Comparison of ENCODE assay signal across 8 cellular contexts in genomic region chr12:131860472-131861260, GRCh38. TPM values are rescaled to one million over a fixed set of nuclear protein-coding genes. Genes with fewer than 3 reads are reported as not detected.
DNase-seq lines count a peak whose midpoint lies in the region; ATAC-seq lines count a peak whose summit lies in the region.

No MANE protein-coding gene starts in this region.

- peak overlapping the region; percentile 5 for H2AK5ac ChIP-seq in mesendoderm (ENCODE audit: low read length)

- peak overlapping the region; percentile 44 for H2BK5ac ChIP-seq in mesendoderm (ENCODE audit: low read length)

- DNase-seq in activated effector memory CD4-positive, alpha-beta T cell treated with Interleukin-2 at 50 U/mL for 16 hours = peak; percentile 16
- DNase-seq in activated effector memory CD4-positive, alpha-beta T cell treated with anti-CD3 and anti-CD28 coated beads, Interleukin-2, amount 50 U/mL, for 16 hours = no peak
- DNase-seq in NOMO-1 treated with DMSO at 0.1 percent for 48 hours (lab: John Stamatoyannopoulos, UW; ENCODE audit: unreplicated experiment) (peak; percentile 74), ecto neural progenitor cell (ENCODE audit: low spot score) (peak; percentile 73), mesendoderm (peak; percentile 78), NCI-H187 treated with DMSO at 0.1 percent for 48 hours (lab: John Stamatoyannopoulos, UW) (no peak), D341Med (ENCODE audit: low spot score) (no peak)

- H3K4me1 ChIP-seq in mesendoderm (ENCODE audit: control insufficient read depth, low read depth, low read length) = peaks cover 4% of the 10 kb centered on the region

- no peaks in the 10 kb centered on the region for H3K79me1 ChIP-seq in mesendoderm (ENCODE audit: low read length)

- no peak overlapping the region for H2BK15ac ChIP-seq in mesendoderm (replicated peaks; ENCODE audit: low read depth)

- H3K36me3 ChIP-seq in mesendoderm (ENCODE audit: control insufficient read depth, insufficient read depth, low read length) = no peaks in the 10 kb centered on the region

- H3K9ac ChIP-seq in mesendoderm (ENCODE audit: low read length) = peak overlapping the region; percentile 50

- peak overlapping the region; percentile 8 for H3K4ac ChIP-seq in mesendoderm (ENCODE audit: low read depth, low read length)

- no peak overlapping the region for H3K23ac ChIP-seq in mesendoderm (ENCODE audit: low read length)

- no peak overlapping the region for H4K5ac ChIP-seq in mesendoderm (ENCODE audit: low read length)

- WGBS in mesendoderm (ENCODE audit: extremely low coverage, insufficient coverage, low lambda C conversion rate) = no CpG with 5 or more reads among the region's 22 CpGs

- no peak overlapping the region for H3K4me3 ChIP-seq in mesendoderm (ENCODE audit: low read length)

- H3K27me3 ChIP-seq in mesendoderm (ENCODE audit: insufficient read depth, low read length, poor library complexity) = no peaks in the 10 kb centered on the region

- ATAC-seq in HG03139 (IDR thresholded peaks at IDR 0.05; ENCODE audit: unreplicated experiment) = no peak

- H2BK120ac ChIP-seq in mesendoderm (ENCODE audit: low read depth, low read length) = no peak overlapping the region

- peak overlapping the region; percentile 77 for H3K18ac ChIP-seq in mesendoderm (ENCODE audit: low read length)

- H3K4me2 ChIP-seq in mesendoderm (ENCODE audit: low read length) = no peak overlapping the region

- H3K27ac ChIP-seq in mesendoderm (ENCODE audit: low read depth, low read length) = peak overlapping the region; percentile 74

- H3K79me2 ChIP-seq in mesendoderm (ENCODE audit: control insufficient read depth, insufficient read depth, low read length) = no peaks in the 10 kb centered on the region

- no peak overlapping the region for H4K8ac ChIP-seq in mesendoderm (ENCODE audit: low read depth, low read length)

- H3K56ac ChIP-seq in mesendoderm (ENCODE audit: low read length) = peak overlapping the region; percentile 82

RNA-seq across cellular contexts. Expression of gene MMP17, which starts 32.5 kb away (rescaled TPM):
- 5.5 TPM for polyA plus RNA-seq in mesendoderm (2013, experiment 1 of 2)
- 5.9 TPM for polyA plus RNA-seq in mesendoderm (2013, experiment 2 of 2)

RNA-seq across cellular contexts. Expression of gene ULK1, which starts 33.8 kb away (rescaled TPM):
- 19.3 TPM for polyA plus RNA-seq in mesendoderm (2013, experiment 1 of 2)
- 19.9 TPM for polyA plus RNA-seq in mesendoderm (2013, experiment 2 of 2)

Comparison
In these comparisons a context has a peak if more than half of its experiments do, and no peak if none do; other contexts are left out.
1. DNase-seq: peak in activated effector memory CD4-positive, alpha-beta T cell treated with Interleukin-2 at 50 U/mL for 16 hours (single experiment), NOMO-1 treated with DMSO at 0.1 percent for 48 hours (single experiment), ecto neural progenitor cell (single experiment) and mesendoderm (single experiment); none in activated effector memory CD4-positive, alpha-beta T cell treated with anti-CD3 and anti-CD28 coated beads, Interleukin-2, amount 50 U/mL, for 16 hours (single experiment), NCI-H187 treated with DMSO at 0.1 percent for 48 hours (single experiment) and D341Med (single experiment).